In genomic region chr6:62652692-62653328, GRCh38 we compare ENCODE assay signal across 17 cellular contexts.
DNase-seq lines count a peak whose midpoint lies in the region; ATAC-seq lines count a peak whose summit lies in the region.
"Had no signal": no experiment of that assay in that cellular context is flagged by ENCODE, and none has a peak within 500 bp of the region (broad histone marks: within the 10 kb centered on the region; RNA-seq: fewer than 3 reads in every experiment).

No MANE protein-coding gene starts in this region.

- H4K20me1 ChIP-seq in GM23248 (ENCODE audit: insufficient read depth), result no peaks in the 10 kb centered on the region
- H4K20me1 ChIP-seq: BLaER1 treated with 17β-estradiol and CSF1 and Interleukin-3, amounts not matched to agents 10 nM and 100 nM had no signal

- H3K9me3 ChIP-seq in GM23248 (ENCODE audit: low read depth), result no peaks in the 10 kb centered on the region

- no peaks in the 10 kb centered on the region for H3K4me1 ChIP-seq in GM23248 (ENCODE audit: insufficient read depth)
- H3K4me1 ChIP-seq: BLaER1 treated with 17β-estradiol and CSF1 and Interleukin-3, amounts not matched to agents 10 nM and 100 nM; esophagus muscularis mucosa had no signal

- DNase-seq in GM23248, result peak; percentile 8
- DNase-seq in M059J (ENCODE audit: low read depth), result peak; percentile 4
- peak; percentile 32 for DNase-seq in dermis blood vessel endothelial cell
- peak; percentile 1 for DNase-seq in left kidney (ENCODE audit: low read depth, low spot score)
- DNase-seq in NOMO-1 treated with dmso at 0.1 percent for 144 hours (lab: John Stamatoyannopoulos, UW; ENCODE audit: unreplicated experiment), result no peak
- no peak for DNase-seq in activated naive CD8-positive, alpha-beta T cell treated with anti-CD3 and anti-CD28 coated beads for 36 hours
- DNase-seq: activated CD4-positive, alpha-beta T cell treated with anti-CD3 and anti-CD28 coated beads for 1 hour; activated CD8-positive, alpha-beta memory T cell treated with anti-CD3 and anti-CD28 coated beads, Interleukin-2, amount 50 U/mL, for 48 hours; NCI-H2029; NCI-H774 had no signal

- no peak overlapping the region for H3K27ac Mint-ChIP-seq in activated naive CD8-positive, alpha-beta T cell treated with anti-CD3 and anti-CD28 coated beads for 36 hours
- H3K27ac Mint-ChIP-seq: activated naive CD4-positive, alpha-beta T cell treated with anti-CD3 and anti-CD28 coated beads, Interleukin-2, amount 50 U/mL, for 24 hours; T-helper 1 cell treated with Interleukin-12 subunit alpha and Interleukin-12 subunit beta and Interleukin-4 antibody, amounts not matched to agents 30 μg/mL and 1 μg/mL, for 36 hours had no signal

- no peaks in the 10 kb centered on the region for H3F3A ChIP-seq in GM23248 (ENCODE audit: insufficient read depth)

- H3K36me3 ChIP-seq in GM23248 (ENCODE audit: low read depth), result no peaks in the 10 kb centered on the region
- H3K36me3 ChIP-seq: BLaER1 treated with 17β-estradiol and CSF1 and Interleukin-3, amounts not matched to agents 10 nM and 100 nM; esophagus muscularis mucosa had no signal

- no peak overlapping the region for H3K4me3 Mint-ChIP-seq in activated naive CD8-positive, alpha-beta T cell treated with anti-CD3 and anti-CD28 coated beads for 36 hours
- H3K4me3 Mint-ChIP-seq: activated naive CD4-positive, alpha-beta T cell treated with anti-CD3 and anti-CD28 coated beads, Interleukin-2, amount 50 U/mL, for 24 hours; T-helper 1 cell treated with Interleukin-12 subunit alpha and Interleukin-12 subunit beta and Interleukin-4 antibody, amounts not matched to agents 30 μg/mL and 1 μg/mL, for 36 hours had no signal

- H3K9me3 Mint-ChIP-seq in activated naive CD8-positive, alpha-beta T cell treated with anti-CD3 and anti-CD28 coated beads for 36 hours, result peaks cover 18% of the 10 kb centered on the region

- WGBS in GM23248 (ENCODE audit: low coverage in 1 of 2, low lambda C conversion rate in 2 of 2, missing lambda C conversion rate in 2 of 2), 2 experiments, result 34 to 45% methylated on average over 2 of the region's 2 CpGs

- H3K27me3 ChIP-seq in GM23248 (replicated peaks; ENCODE audit: insufficient read depth), result no peaks in the 10 kb centered on the region
- H3K27me3 ChIP-seq: BLaER1 treated with 17β-estradiol and CSF1 and Interleukin-3, amounts not matched to agents 10 nM and 100 nM; esophagus muscularis mucosa had no signal

- no peak overlapping the region for H3K4me2 ChIP-seq in GM23248 (ENCODE audit: unreplicated experiment)
- H3K4me2 ChIP-seq: BLaER1 treated with 17β-estradiol and CSF1 and Interleukin-3, amounts not matched to agents 10 nM and 100 nM had no signal

- no peak overlapping the region for H3K4me3 ChIP-seq in GM23248
- H3K4me3 ChIP-seq: BLaER1 treated with 17β-estradiol and CSF1 and Interleukin-3, amounts not matched to agents 10 nM and 100 nM; esophagus muscularis mucosa; lung had no signal

- H3K36me3 Mint-ChIP-seq in activated naive CD8-positive, alpha-beta T cell treated with anti-CD3 and anti-CD28 coated beads for 36 hours, result no peaks in the 10 kb centered on the region

- no peak for ATAC-seq in HG03025 (IDR thresholded peaks at IDR 0.05; ENCODE audit: low FRiP score, unreplicated experiment)
- ATAC-seq: Right ventricle myocardium inferior had no signal

- H3K9me2 ChIP-seq in GM23248 (ENCODE audit: insufficient read depth), result no peaks in the 10 kb centered on the region

- H3K9ac ChIP-seq in GM23248, result no peak overlapping the region
- H3K9ac ChIP-seq: BLaER1 treated with 17β-estradiol and CSF1 and Interleukin-3, amounts not matched to agents 10 nM and 100 nM had no signal

- no peaks in the 10 kb centered on the region for H3K27me3 Mint-ChIP-seq in activated naive CD8-positive, alpha-beta T cell treated with anti-CD3 and anti-CD28 coated beads for 36 hours
- H3K27me3 Mint-ChIP-seq: activated naive CD4-positive, alpha-beta T cell treated with anti-CD3 and anti-CD28 coated beads, Interleukin-2, amount 50 U/mL, for 24 hours had no signal

- H3K79me2 ChIP-seq in GM23248 (ENCODE audit: insufficient read depth), result no peaks in the 10 kb centered on the region

- H2AFZ ChIP-seq in GM23248, result no peak overlapping the region

- no peak overlapping the region for H3K27ac ChIP-seq in GM23248
- H3K27ac ChIP-seq: BLaER1 treated with 17β-estradiol and CSF1 and Interleukin-3, amounts not matched to agents 10 nM and 100 nM; esophagus muscularis mucosa had no signal

- H3K4me1 Mint-ChIP-seq in activated naive CD8-positive, alpha-beta T cell treated with anti-CD3 and anti-CD28 coated beads for 36 hours, result no peaks in the 10 kb centered on the region
- H3K4me1 Mint-ChIP-seq: activated naive CD4-positive, alpha-beta T cell treated with anti-CD3 and anti-CD28 coated beads, Interleukin-2, amount 50 U/mL, for 24 hours had no signal

- in situ Hi-C loops in GM23248 (cut with MboI), result no loop called here

Comparison
In these comparisons a context has a peak if more than half of its experiments do, and no peak if none do; other contexts are left out.
1. DNase-seq: peak in GM23248 (single experiment), M059J (single experiment), dermis blood vessel endothelial cell (single experiment) and left kidney (single experiment); none in NOMO-1 treated with dmso at 0.1 percent for 144 hours (single experiment) and activated naive CD8-positive, alpha-beta T cell treated with anti-CD3 and anti-CD28 coated beads for 36 hours (single experiment).